Comparison of ENCODE assay signal across 28 cellular contexts in genomic region chr6:5201271-5201670, GRCh38. TPM values are rescaled to one million over a fixed set of nuclear protein-coding genes. Genes with fewer than 3 reads are reported as not detected.
A peak's percentile ranks its signal among the peaks of the same experiment; 100 is the strongest.
DNase-seq lines count a peak whose midpoint lies in the region; ATAC-seq and TF ChIP-seq lines count a peak whose summit lies in the region.
"Had no signal": no experiment of that assay in that cellular context is flagged by ENCODE, and none has a peak within 500 bp of the region (broad histone marks: within the 10 kb centered on the region; RNA-seq: fewer than 3 reads in every experiment).

No MANE protein-coding gene starts in this region.

- H3K4me2 ChIP-seq in neuronal stem cell (ENCODE audit: insufficient read depth, low read length, poor library complexity, severe bottlenecking), result no peak overlapping the region

- peaks cover 0 to 3% of the 10 kb centered on the region in 2 donors for H3K36me3 ChIP-seq in neuronal stem cell (replicated peaks in 1 of 2; ENCODE audit: control insufficient read depth in 2 of 2, insufficient read depth in 2 of 2, low read length in 2 of 2)
- H3K36me3 ChIP-seq: BE2C, lower lobe of right lung, upper lobe of right lung had no signal

- H2BK5ac ChIP-seq in neuronal stem cell (ENCODE audit: low read length), result no peak overlapping the region

- peaks cover 28 to 30% of the 10 kb centered on the region in 2 donors for H3K4me1 ChIP-seq in neuronal stem cell (ENCODE audit: control insufficient read depth in 2 of 2, insufficient read depth in 1 of 2, low read depth in 1 of 2, low read length in 2 of 2)

- WGBS in neuronal stem cell (ENCODE audit: extremely low coverage in 2 of 2, insufficient read length in 2 of 2, insufficient replicate concordance in 1 of 2), 2 donors, result no CpG with 5 or more reads among the region's 5 CpGs

- no peak overlapping the region for H2BK12ac ChIP-seq in neuronal stem cell (ENCODE audit: low read length)

- H3K4ac ChIP-seq in neuronal stem cell (ENCODE audit: low read length), result no peak overlapping the region

- H3K14ac ChIP-seq in neuronal stem cell (ENCODE audit: low read length), result no peak overlapping the region

- H2AK5ac ChIP-seq in neuronal stem cell (ENCODE audit: low read depth, low read length), result no peak overlapping the region

- no peaks in the 10 kb centered on the region for H3K27me3 ChIP-seq in neuronal stem cell (ENCODE audit: control insufficient read depth in 3 of 3, insufficient read depth in 3 of 3, low read depth in 1 of 3, low read length in 3 of 3)
- H3K27me3 ChIP-seq: BE2C, upper lobe of right lung had no signal

- no peak for TF ChIP-seq CTCF in epithelial cell of esophagus (IDR thresholded peaks at IDR 0.05; ENCODE audit: insufficient read depth, low read depth, low read length, missing control alignments)

- no peak overlapping the region for H4K91ac ChIP-seq in neuronal stem cell (ENCODE audit: low read depth, low read length, poor library complexity)

- H4K8ac ChIP-seq in neuronal stem cell (ENCODE audit: low read depth, low read length), result no peak overlapping the region

- no peak overlapping the region for H3K27ac ChIP-seq in neuronal stem cell (replicated peaks; ENCODE audit: low read length)
- H3K27ac ChIP-seq: lower lobe of right lung, upper lobe of right lung had no signal

- H3K79me1 ChIP-seq in neuronal stem cell (ENCODE audit: low read depth, low read length), result no peaks in the 10 kb centered on the region

- no peak overlapping the region for H3K9ac ChIP-seq in neuronal stem cell (ENCODE audit: low read depth, low read length, poor library complexity)

- no peak overlapping the region for H2BK120ac ChIP-seq in neuronal stem cell (ENCODE audit: low read depth, low read length)

- no peak for ATAC-seq in HG02970 (IDR thresholded peaks at IDR 0.05; ENCODE audit: low FRiP score, unreplicated experiment)
- no peak for ATAC-seq in GM21526 (IDR thresholded peaks at IDR 0.05; ENCODE audit: low FRiP score, unreplicated experiment)
- ATAC-seq: lower lobe of right lung; mucosa of descending colon; sciatic nerve; stimulated activated memory B cell treated with anti-CD40 and anti-IgM and Interleukin-4, amounts not matched to agents 10 μg/mL and 1 μg/mL and 100 μg/mL, for 72 hours; upper lobe of right lung had no signal

- no peak overlapping the region for H3K18ac ChIP-seq in neuronal stem cell (ENCODE audit: low read length)

- DNase-seq in ELR (ENCODE audit: low read depth), result peak; percentile 16
- DNase-seq in NCI-H524 (lab: John Stamatoyannopoulos, UW), result peak; percentile 55 to 83
- DNase-seq in epithelial cell of esophagus (ENCODE audit: low read depth), result peak; percentile 63
- DNase-seq in myocyte (ENCODE audit: low read depth), result peak; percentile 31
- no peak for DNase-seq in NCI-H146 (lab: John Stamatoyannopoulos, UW)
- DNase-seq in neuronal stem cell (ENCODE audit: low spot score), result no peak
- DNase-seq: ACHN; activated CD4-positive, alpha-beta memory T cell treated with anti-CD3 and anti-CD28 coated beads for 36 hours; activated CD4-positive, CD25-positive, alpha-beta regulatory T cell treated with anti-CD3 and anti-CD28 coated beads, Interleukin-2, amount 50 U/mL, for 72 hours; activated CD8-positive, alpha-beta memory T cell treated with anti-CD3 and anti-CD28 coated beads, Interleukin-2, amount 50 U/mL, for 4 hours; aorta; BE2C; CD8-positive, alpha-beta memory T cell; DMS53; HCEC 1CT; head of caudate nucleus; KG1; kidney; lower lobe of right lung; mucosa of descending colon; NCI-H69; nephron progenitor cell; stimulated activated CD4-positive, alpha-beta T cell treated with anti-CD3 and anti-CD28 coated beads, Interleukin-4, amount 100 ng/mL, for 4 hours; upper lobe of right lung had no signal

- no peak overlapping the region for H2AFZ ChIP-seq in neuronal stem cell (ENCODE audit: low read length)

- no peak overlapping the region for H3K4me3 ChIP-seq in epithelial cell of esophagus (ENCODE audit: low read length)
- no peak overlapping the region for H3K4me3 ChIP-seq in neuronal stem cell (ENCODE audit: low read length in 2 of 2)
- H3K4me3 ChIP-seq: lower lobe of right lung, mucosa of descending colon, upper lobe of right lung had no signal

- no peak overlapping the region for H2BK15ac ChIP-seq in neuronal stem cell (ENCODE audit: low read length)

- no peaks in the 10 kb centered on the region for H3K9me3 ChIP-seq in neuronal stem cell (replicated peaks in 1 of 2; ENCODE audit: control insufficient read depth in 2 of 2, insufficient read depth in 1 of 2, low read depth in 1 of 2, low read length in 2 of 2)
- H3K9me3 ChIP-seq: BE2C, lower lobe of right lung, mucosa of descending colon, upper lobe of right lung had no signal

- H3K23ac ChIP-seq in neuronal stem cell (ENCODE audit: low read depth, low read length, poor library complexity), result no peak overlapping the region

RNA-seq across cellular contexts. Expression of gene LYRM4, which starts 59.5 kb away (rescaled TPM):
- total RNA-seq in myocyte, result 16.4 and 20.9 TPM in 2 replicates
- 28.1 TPM for polyA plus RNA-seq in myocyte (2012)
- polyA plus RNA-seq in neuronal stem cell (2013, experiment 1 of 2), result 49.6 TPM
- 51.2 TPM for polyA plus RNA-seq in neuronal stem cell (2013, experiment 2 of 2)

Comparison
In these comparisons a context has a peak if more than half of its experiments do, and no peak if none do; other contexts are left out.
1. DNase-seq: peak in ELR (single experiment), NCI-H524 (2 of 2), epithelial cell of esophagus (single experiment) and myocyte (single experiment); none in NCI-H146 (single experiment) and neuronal stem cell (single experiment).